ENCODE assay signal across 27 cellular contexts in genomic region chr5:62627121-62627520, GRCh38.
"Had no signal": no experiment of that assay in that cellular context is flagged by ENCODE, and none has a peak within 500 bp of the region (broad histone marks: within the 10 kb centered on the region; RNA-seq: fewer than 3 reads in every experiment).

No MANE protein-coding gene starts in this region.

- H3K27ac ChIP-seq: brain microvascular endothelial cell, colonic mucosa, dorsolateral prefrontal cortex, esophagus squamous epithelium, gastrocnemius medialis, thyroid gland, upper lobe of right lung, WERI-Rb-1 had no signal

- H3K4me1 Mint-ChIP-seq: activated naive CD4-positive, alpha-beta T cell treated with anti-CD3 and anti-CD28 coated beads, Interleukin-2, amount 50 U/mL, for 24 hours; central memory CD8-positive, alpha-beta T cell had no signal

- H3K27me3 ChIP-seq: brain microvascular endothelial cell, colonic mucosa, dorsolateral prefrontal cortex, esophagus squamous epithelium, gastrocnemius medialis, thyroid gland, upper lobe of right lung had no signal

- H3K27me3 Mint-ChIP-seq: activated naive CD4-positive, alpha-beta T cell treated with anti-CD3 and anti-CD28 coated beads, Interleukin-2, amount 50 U/mL, for 24 hours; central memory CD8-positive, alpha-beta T cell; effector memory CD8-positive, alpha-beta T cell had no signal

- H3K4me3 Mint-ChIP-seq: activated CD8-positive, alpha-beta T cell treated with anti-CD3 and anti-CD28 coated beads, Interleukin-2, amount 10 ng/mL, durations not matched to agents 7 days and 5 days; activated naive CD4-positive, alpha-beta T cell treated with anti-CD3 and anti-CD28 coated beads, Interleukin-2, amount 50 U/mL, for 24 hours; activated T-helper 1 cell treated with anti-CD3 and anti-CD28 coated beads, Interleukin-12 subunit alpha, Interleukin-12 subunit beta, Interleukin-2, Interleukin-4 antibody, amounts not matched to agents 30 ng/mL and 10 ng/mL and 1 ng/mL, durations not matched to agents 14 hours and 24 hours and 36 hours; central memory CD8-positive, alpha-beta T cell; effector memory CD8-positive, alpha-beta T cell; T-helper 2 cell treated with Interferon-gamma antibody and Interleukin-4, amounts not matched to agents 5 μg/mL and 100 μg/mL, for 36 hours had no signal

- H3K9me3 Mint-ChIP-seq: activated naive CD4-positive, alpha-beta T cell treated with anti-CD3 and anti-CD28 coated beads, Interleukin-2, amount 50 U/mL, for 24 hours; activated T-helper 1 cell treated with anti-CD3 and anti-CD28 coated beads, Interleukin-12 subunit alpha, Interleukin-12 subunit beta, Interleukin-2, Interleukin-4 antibody, amounts not matched to agents 30 ng/mL and 10 ng/mL and 1 ng/mL, durations not matched to agents 14 hours and 24 hours and 36 hours; central memory CD8-positive, alpha-beta T cell; effector memory CD8-positive, alpha-beta T cell; T-helper 2 cell treated with Interferon-gamma antibody and Interleukin-4, amounts not matched to agents 5 μg/mL and 100 μg/mL, for 36 hours had no signal

- H3K4me3 ChIP-seq: colonic mucosa, dorsolateral prefrontal cortex, esophagus squamous epithelium, gastrocnemius medialis, mucosa of descending colon, thyroid gland, upper lobe of right lung had no signal

- H3K4me1 ChIP-seq: colonic mucosa, esophagus squamous epithelium, gastrocnemius medialis, thyroid gland, upper lobe of right lung had no signal

- DNase-seq: activated CD4-positive, alpha-beta T cell treated with anti-CD3 and anti-CD28 coated beads for 1 hour; activated CD4-positive, alpha-beta T cell treated with anti-CD3 and anti-CD28 coated beads, Interleukin-2, amount 50 U/mL, for 1 hour; activated CD8-positive, alpha-beta T cell treated with anti-CD3 and anti-CD28 coated beads, Interleukin-2, amount 10 ng/mL, durations not matched to agents 7 days and 5 days; activated gamma-delta T cell; aorta; brain microvascular endothelial cell; colonic mucosa; dorsolateral prefrontal cortex; effector memory CD8-positive, alpha-beta T cell; esophagus squamous epithelium; gastrocnemius medialis; hippocampal formation; islet precursor cell; left cardiac atrium; mesenchymal stem cell; mucosa of descending colon; occipital lobe; stimulated activated CD4-positive, alpha-beta T cell treated with anti-CD3 and anti-CD28 coated beads, Interleukin-4, amount 100 ng/mL, for 24 hours; stimulated activated naive CD8-positive, alpha-beta T cell treated with anti-CD3 and anti-CD28 coated beads, Interleukin-15, Interleukin-2, amounts not matched to agents 100 U/mL and 50 U/mL, for 24 hours; substantia nigra; thyroid gland; upper lobe of right lung; WERI-Rb-1 had no signal

- H3K9me3 ChIP-seq: colonic mucosa, esophagus squamous epithelium, gastrocnemius medialis, mucosa of descending colon, thyroid gland, upper lobe of right lung had no signal

- H3K27ac Mint-ChIP-seq: activated CD8-positive, alpha-beta T cell treated with anti-CD3 and anti-CD28 coated beads, Interleukin-2, amount 10 ng/mL, durations not matched to agents 7 days and 5 days; activated naive CD4-positive, alpha-beta T cell treated with anti-CD3 and anti-CD28 coated beads, Interleukin-2, amount 50 U/mL, for 24 hours; activated T-helper 1 cell treated with anti-CD3 and anti-CD28 coated beads, Interleukin-12 subunit alpha, Interleukin-12 subunit beta, Interleukin-2, Interleukin-4 antibody, amounts not matched to agents 30 ng/mL and 10 ng/mL and 1 ng/mL, durations not matched to agents 14 hours and 24 hours and 36 hours; T-helper 2 cell treated with Interferon-gamma antibody and Interleukin-4, amounts not matched to agents 5 μg/mL and 100 μg/mL, for 36 hours had no signal

- ATAC-seq: activated CD8-positive, alpha-beta T cell treated with anti-CD3 and anti-CD28 coated beads, Interleukin-2, amount 10 ng/mL, durations not matched to agents 7 days and 5 days; effector memory CD8-positive, alpha-beta T cell; gastrocnemius medialis; left cardiac atrium; mucosa of descending colon; stimulated activated naive CD8-positive, alpha-beta T cell treated with anti-CD3 and anti-CD28 coated beads, Interleukin-15, Interleukin-2, amounts not matched to agents 100 U/mL and 50 U/mL, for 24 hours; upper lobe of right lung had no signal

- H3K36me3 ChIP-seq: brain microvascular endothelial cell, colonic mucosa had no signal
